In the genomic region with DNA sequence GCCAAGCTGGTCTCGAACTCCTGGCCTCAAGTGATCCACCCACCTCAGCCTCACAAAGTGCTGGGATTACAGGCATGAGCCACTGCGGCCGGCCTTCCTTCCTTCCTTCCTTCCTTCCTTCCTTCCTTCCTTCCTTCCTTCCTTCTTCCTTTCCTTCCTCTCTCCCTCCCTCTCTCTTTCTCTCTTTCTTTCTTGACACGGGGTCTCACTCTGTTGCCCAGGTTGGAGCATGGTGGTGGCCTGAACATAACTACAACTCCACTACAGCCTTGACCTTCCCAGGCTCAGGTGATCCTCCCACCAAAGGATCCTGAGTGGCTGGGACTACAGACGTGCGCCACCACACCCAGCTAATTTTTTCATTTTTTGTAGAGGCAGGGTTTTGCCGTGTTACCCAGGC, we compare ENCODE assay signal across 1 cellular context.
A peak's percentile ranks its signal among the peaks of the same experiment; 100 is the strongest.
TF ChIP-seq lines count a peak whose summit lies in the region.

No MANE protein-coding gene starts in this region.

TF ChIP-seq in K562, 482 proteins besides CTCF, POLR2A, EP300 and RAD21:
- peak; percentile 67; the same call in 1 of the 2 replicates for TF ChIP-seq ZNF121 (CRISPR knock-in tag; conservative IDR thresholded peaks at IDR 0.05)
